ENCODE assay signal across 17 cellular contexts in the genomic region with DNA sequence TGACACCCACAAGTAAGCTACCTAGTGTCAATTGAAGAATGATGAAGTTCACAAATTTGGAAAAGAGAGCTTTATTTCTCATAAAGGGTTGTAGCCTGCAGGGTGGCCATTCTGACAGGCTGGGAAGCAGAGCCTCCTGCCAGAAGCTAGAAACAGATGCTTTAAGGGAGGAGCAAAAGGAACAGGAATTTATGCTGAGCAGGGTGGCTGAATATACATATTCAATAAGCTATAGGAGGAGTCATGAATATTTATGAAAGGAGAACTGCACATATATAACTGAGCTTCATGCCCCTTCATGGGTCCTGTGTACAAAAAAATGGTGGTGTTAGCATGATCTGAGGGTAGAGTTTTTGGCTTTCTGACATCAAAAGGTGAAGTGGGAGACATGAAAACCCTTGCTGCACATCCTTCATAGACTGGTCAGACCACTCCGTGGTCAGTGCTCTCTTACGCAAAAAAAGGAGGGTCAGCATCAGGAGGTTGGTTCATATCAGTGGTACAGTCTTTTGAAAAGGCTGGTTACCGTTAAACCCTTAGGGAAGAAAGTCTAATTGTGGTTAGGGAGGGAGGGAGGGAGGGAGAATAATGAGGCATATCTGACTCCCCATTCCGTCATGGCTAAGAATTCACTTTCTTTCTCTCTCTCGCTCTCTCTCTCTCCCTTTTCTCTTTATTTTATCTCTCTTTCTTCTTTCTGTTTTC.
DNase-seq lines count a peak whose midpoint lies in the region; ATAC-seq and TF ChIP-seq lines count a peak whose summit lies in the region.
"Had no signal": no experiment of that assay in that cellular context is flagged by ENCODE, and none has a peak within 500 bp of the region (broad histone marks: within the 10 kb centered on the region; RNA-seq: fewer than 3 reads in every experiment).

No MANE protein-coding gene starts in this region.

- H3K9me3 ChIP-seq in cardiac muscle cell (ENCODE audit: low read depth) = no peaks in the 10 kb centered on the region
- no peaks in the 10 kb centered on the region for H3K9me3 ChIP-seq in SK-N-MC (ENCODE audit: low read depth, low read length)
- H3K9me3 ChIP-seq: BLaER1 treated with 17β-estradiol and CSF1 and Interleukin-3, amounts not matched to agents 10 nM and 100 nM; HAP-1 had no signal

- no peaks in the 10 kb centered on the region for H3K36me3 Mint-ChIP-seq in osteocyte (ENCODE audit: unreplicated experiment)
- H3K36me3 Mint-ChIP-seq: CD8-positive, alpha-beta T cell had no signal

- H3K4me1 ChIP-seq in cardiac muscle cell (ENCODE audit: low read depth) = peaks cover 31% of the 10 kb centered on the region
- H3K4me1 ChIP-seq: BLaER1 treated with 17β-estradiol and CSF1 and Interleukin-3, amounts not matched to agents 10 nM and 100 nM had no signal

- H3K27me3 Mint-ChIP-seq in osteocyte (ENCODE audit: unreplicated experiment) = no peaks in the 10 kb centered on the region
- H3K27me3 Mint-ChIP-seq: B cell had no signal

- H3K27ac ChIP-seq in cardiac muscle cell (peak overlapping the region; percentile 89), SK-N-MC (peak overlapping the region; percentile 91)
- H3K27ac ChIP-seq: 22Rv1; BLaER1 treated with 17β-estradiol and CSF1 and Interleukin-3, amounts not matched to agents 10 nM and 100 nM; GM23248; HL-60 had no signal

- H3K4me3 ChIP-seq in cardiac muscle cell (no peak overlapping the region), SK-N-MC (peak overlapping the region; percentile 54; the same call in 1 of the 2 replicates)
- H3K4me3 ChIP-seq: BLaER1 treated with 17β-estradiol and CSF1 and Interleukin-3, amounts not matched to agents 10 nM and 100 nM; GM23248; HAP-1 had no signal

- no peak for TF ChIP-seq CTCF in cardiac muscle cell (IDR thresholded peaks at IDR 0.05; ENCODE audit: low read depth, low read length)
- TF ChIP-seq CTCF in osteocyte (IDR thresholded peaks at IDR 0.05) = no peak

- H3K27ac Mint-ChIP-seq in osteocyte (ENCODE audit: unreplicated experiment) = peak overlapping the region; percentile 24
- H3K27ac Mint-ChIP-seq: B cell; CD8-positive, alpha-beta T cell had no signal

- H3K36me3 ChIP-seq in cardiac muscle cell (no peaks in the 10 kb centered on the region), SK-N-MC (ENCODE audit: insufficient read depth, low read length) (no peaks in the 10 kb centered on the region)
- H3K36me3 ChIP-seq: BLaER1 treated with 17β-estradiol and CSF1 and Interleukin-3, amounts not matched to agents 10 nM and 100 nM; HAP-1 had no signal

- DNase-seq in cardiac muscle cell (ENCODE audit: low read depth in 1 of 2, low spot score in 1 of 2) (peak in 1 of 2 donors; percentile 43), left ventricle myocardium superior (no peak), NCI-H226 (peak; percentile 82), SK-N-MC (ENCODE audit: low read depth, low spot score) (peak; percentile 56), osteocyte (ENCODE audit: extremely low spot score, unreplicated experiment) (no peak), NCI-H2227 (lab: John Stamatoyannopoulos, UW; ENCODE audit: unreplicated experiment) (no peak)
- DNase-seq in activated CD4-positive, CD25-positive, alpha-beta regulatory T cell (lab: John Stamatoyannopoulos, UW) = no peak
- DNase-seq: Calu3; CD8-positive, alpha-beta T cell; DMS79 treated with DMSO at 0.1 percent for 48 hours; GM23248 had no signal

- H3K9me3 Mint-ChIP-seq in osteocyte (ENCODE audit: unreplicated experiment) = no peaks in the 10 kb centered on the region
- H3K9me3 Mint-ChIP-seq: CD8-positive, alpha-beta T cell had no signal

- peaks cover 52% of the 10 kb centered on the region for H3K4me1 Mint-ChIP-seq in osteocyte (ENCODE audit: unreplicated experiment)
- H3K4me1 Mint-ChIP-seq: B cell had no signal

- intact Hi-C loops in left ventricle myocardium superior (cut with micrococcal nuclease) = no loop called here

- ATAC-seq in left ventricle myocardium superior (no peak), HG03045 (IDR thresholded peaks at IDR 0.05; ENCODE audit: unreplicated experiment) (no peak)
- ATAC-seq: CD8-positive, alpha-beta T cell had no signal

- H3K27me3 ChIP-seq in cardiac muscle cell = no peaks in the 10 kb centered on the region

- no peak overlapping the region for H3K4me3 Mint-ChIP-seq in osteocyte (ENCODE audit: unreplicated experiment)
- H3K4me3 Mint-ChIP-seq: B cell; CD8-positive, alpha-beta T cell had no signal

- no peak overlapping the region for H3K9ac ChIP-seq in SK-N-MC (ENCODE audit: insufficient read length)
- H3K9ac ChIP-seq: BLaER1 treated with 17β-estradiol and CSF1 and Interleukin-3, amounts not matched to agents 10 nM and 100 nM; GM23248 had no signal

Comparison
In these comparisons a context has a peak if more than half of its experiments do, and no peak if none do; other contexts are left out.
1. DNase-seq: peak in NCI-H226 (single experiment) and SK-N-MC (single experiment); none in left ventricle myocardium superior (single experiment), osteocyte (single experiment), NCI-H2227 (single experiment) and activated CD4-positive, CD25-positive, alpha-beta regulatory T cell (0 of 4).